12 cellular contexts compared by ENCODE assay signal in the genomic region with DNA sequence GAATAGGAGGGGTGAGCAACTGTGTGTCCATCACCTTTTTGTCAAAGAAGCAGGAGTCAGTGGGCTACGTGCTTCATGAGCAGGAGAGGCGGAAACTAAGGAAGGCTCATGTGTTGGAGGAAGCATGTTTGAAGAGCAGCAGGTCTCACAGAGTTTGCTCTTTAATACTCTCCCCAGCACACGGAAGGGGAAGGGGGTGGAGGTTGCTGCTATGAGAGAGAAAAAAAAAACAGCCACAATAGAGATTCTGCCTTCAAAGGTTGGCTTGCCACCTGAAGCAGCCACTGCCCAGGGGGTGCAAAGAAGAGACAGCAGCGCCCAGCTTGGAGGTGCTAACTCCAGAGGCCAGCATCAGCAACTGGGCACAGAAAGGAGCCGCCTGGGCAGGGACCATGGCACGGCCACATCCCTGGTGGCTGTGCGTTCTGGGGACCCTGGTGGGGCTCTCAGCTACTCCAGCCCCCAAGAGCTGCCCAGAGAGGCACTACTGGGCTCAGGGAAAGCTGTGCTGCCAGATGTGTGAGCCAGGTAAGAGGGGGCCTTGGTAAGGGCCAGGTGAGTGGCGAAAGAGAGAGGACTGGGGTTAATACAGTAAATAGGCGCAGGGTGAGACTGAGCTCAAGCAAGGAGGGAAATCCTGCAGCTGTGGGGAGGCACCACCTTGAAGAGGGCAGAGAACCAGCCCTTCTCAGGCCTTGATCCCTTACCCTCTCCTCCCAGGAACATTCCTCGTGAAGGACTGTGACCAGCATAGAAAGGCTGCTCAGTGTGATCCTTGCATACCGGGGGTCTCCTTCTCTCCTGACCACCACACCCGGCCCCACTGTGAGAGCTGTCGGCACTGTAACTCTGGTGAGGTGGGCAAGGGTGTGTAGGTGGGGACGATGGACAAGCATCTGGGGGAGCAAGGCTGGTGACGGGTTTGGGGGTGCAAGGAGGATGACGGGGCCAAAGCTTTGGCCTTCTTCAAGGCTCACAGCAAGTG. TPM values are rescaled to one million over a fixed set of nuclear protein-coding genes. Genes with fewer than 3 reads are reported as not detected.
DNase-seq lines count a peak whose midpoint lies in the region; ATAC-seq and TF ChIP-seq lines count a peak whose summit lies in the region.
"Had no signal": no experiment of that assay in that cellular context is flagged by ENCODE, and none has a peak within 500 bp of the region (broad histone marks: within the 10 kb centered on the region; RNA-seq: fewer than 3 reads in every experiment).

A gene (plus strand): TSS at position 252 of the 985 bp plus-strand sequence. CDS start 141 bp downstream, at position 393.

- H3K4me1 Mint-ChIP-seq in H9, result peaks cover 13 to 25% of the 10 kb centered on the region in 2 experiments
- peaks cover 73% of the 10 kb centered on the region for H3K4me1 Mint-ChIP-seq in activated T-helper 1 cell treated with anti-CD3 and anti-CD28 coated beads, Interleukin-12 subunit alpha, Interleukin-12 subunit beta, Interleukin-2, Interleukin-4 antibody, amounts not matched to agents 30 ng/mL and 10 ng/mL and 1 ng/mL, durations not matched to agents 14 hours and 24 hours and 36 hours (ENCODE audit: low read depth)

- no peak within 1 kb of the TSS for H2BK5ac ChIP-seq in H9 (ENCODE audit: insufficient read length, low read length)
- no peak within 1 kb of the TSS for H2BK5ac ChIP-seq in neuronal stem cell (ENCODE audit: low read length)

- H3T11ph ChIP-seq in H9 (ENCODE audit: low read length), result no peak within 1 kb of the TSS

- H3K36me3 Mint-ChIP-seq in H9 (ENCODE audit: insufficient read depth in 1 of 3, low read depth in 3 of 3), result peaks cover 0 to 2% (median 0%) of the 10 kb centered on the region in 3 experiments; a peak in 4 of 7 replicates
- H3K36me3 Mint-ChIP-seq in activated T-helper 1 cell treated with anti-CD3 and anti-CD28 coated beads, Interleukin-12 subunit alpha, Interleukin-12 subunit beta, Interleukin-2, Interleukin-4 antibody, amounts not matched to agents 30 ng/mL and 10 ng/mL and 1 ng/mL, durations not matched to agents 14 hours and 24 hours and 36 hours (ENCODE audit: low read depth), result peaks cover 26% of the 10 kb centered on the region

- no peak within 1 kb of the TSS for H2BK12ac ChIP-seq in H9 (ENCODE audit: insufficient read length, low read depth, low read length)
- H2BK12ac ChIP-seq in neuronal stem cell (ENCODE audit: low read length), result no peak within 1 kb of the TSS

- H4K91ac ChIP-seq in H9 (ENCODE audit: insufficient read length, low read depth, low read length) (no peak within 1 kb of the TSS), neuronal stem cell (ENCODE audit: low read depth, low read length, poor library complexity) (no peak within 1 kb of the TSS)

- peak within 1 kb of the TSS in 2 of 3 experiments; percentile 26 to 68; a peak in 3 of 7 replicates for H3K27ac Mint-ChIP-seq in H9
- peak within 1 kb of the TSS; percentile 97 for H3K27ac Mint-ChIP-seq in activated T-helper 1 cell treated with anti-CD3 and anti-CD28 coated beads, Interleukin-12 subunit alpha, Interleukin-12 subunit beta, Interleukin-2, Interleukin-4 antibody, amounts not matched to agents 30 ng/mL and 10 ng/mL and 1 ng/mL, durations not matched to agents 14 hours and 24 hours and 36 hours

- no peaks in the 10 kb centered on the region for H4K20me1 ChIP-seq in DND-41 (ENCODE audit: insufficient read depth, low read length)
- H4K20me1 ChIP-seq in H9 (ENCODE audit: control insufficient read depth, insufficient read depth, insufficient read length), result no peaks in the 10 kb centered on the region

- H3K4me2 ChIP-seq in DND-41 (ENCODE audit: insufficient read depth, low read length) (no peak within 1 kb of the TSS), H9 (ENCODE audit: insufficient read depth, insufficient read length, low read length) (no peak within 1 kb of the TSS), neuronal stem cell (ENCODE audit: insufficient read depth, low read length, poor library complexity, severe bottlenecking) (no peak within 1 kb of the TSS)

- H3K4me3 ChIP-seq in DND-41 (ENCODE audit: low read depth in 1 of 2, low read length in 2 of 2) (no peak within 1 kb of the TSS), neuronal stem cell (ENCODE audit: low read length in 2 of 2) (no peak within 1 kb of the TSS), prostate gland (no peak within 1 kb of the TSS)
- H3K4me3 ChIP-seq: SJSA1 had no signal

- ATAC-seq in DND-41 (ENCODE audit: insufficient read depth, low read depth), result peak; percentile 42
- no peak for ATAC-seq in GM21786 (IDR thresholded peaks at IDR 0.05; ENCODE audit: unreplicated experiment)

- H3K79me2 ChIP-seq in DND-41 (ENCODE audit: insufficient read depth, low read length) (no peaks in the 10 kb centered on the region), H9 (ENCODE audit: insufficient read depth, low read length) (no peaks in the 10 kb centered on the region)

- WGBS in H9 (ENCODE audit: extremely low coverage, insufficient read length, low lambda C conversion rate), result no CpG with 5 or more reads among the region's 16 CpGs
- WGBS in neuronal stem cell (ENCODE audit: extremely low coverage in 2 of 2, insufficient read length in 2 of 2, insufficient replicate concordance in 1 of 2), 2 donors, result no CpG with 5 or more reads among the region's 16 CpGs
- 87% methylated on average over 14 of the region's 16 CpGs for WGBS in prostate gland

- no peaks in the 10 kb centered on the region for H3K9me3 Mint-ChIP-seq in H9
- no peaks in the 10 kb centered on the region for H3K9me3 Mint-ChIP-seq in activated T-helper 1 cell treated with anti-CD3 and anti-CD28 coated beads, Interleukin-12 subunit alpha, Interleukin-12 subunit beta, Interleukin-2, Interleukin-4 antibody, amounts not matched to agents 30 ng/mL and 10 ng/mL and 1 ng/mL, durations not matched to agents 14 hours and 24 hours and 36 hours

- H3K14ac ChIP-seq in H9 (ENCODE audit: insufficient read depth, low read length) (no peak within 1 kb of the TSS; the same call in 1 of the 2 replicates), neuronal stem cell (ENCODE audit: low read length) (no peak within 1 kb of the TSS)

- H3K23ac ChIP-seq in H9 (ENCODE audit: insufficient read length, low read depth, low read length) (no peak within 1 kb of the TSS), neuronal stem cell (ENCODE audit: low read depth, low read length, poor library complexity) (no peak within 1 kb of the TSS)

- H3K9ac ChIP-seq in DND-41 (ENCODE audit: low read depth, low read length) (0 out of 2 replicates have a peak within 1 kb of the TSS, but pooled peaks have one; percentile 21), H9 (ENCODE audit: extremely low read depth, insufficient read length, low read length) (no peak within 1 kb of the TSS), neuronal stem cell (ENCODE audit: low read depth, low read length, poor library complexity) (no peak within 1 kb of the TSS)

- H3K27ac ChIP-seq in DND-41 (ENCODE audit: low read length) (peak within 1 kb of the TSS; percentile 47), H9 (ENCODE audit: insufficient read length, low read depth, low read length) (no peak within 1 kb of the TSS), neuronal stem cell (replicated peaks; ENCODE audit: low read length) (no peak within 1 kb of the TSS), prostate gland (no peak within 1 kb of the TSS)
- H3K27ac ChIP-seq: SJSA1 had no signal

- no peak within 1 kb of the TSS for H4K5ac ChIP-seq in H9 (ENCODE audit: insufficient read length, low read depth, low read length)

- H3K4me1 ChIP-seq in DND-41 (ENCODE audit: insufficient read depth, low read length) (peaks cover 16% of the 10 kb centered on the region), H9 (ENCODE audit: insufficient read depth, low read length) (no peaks in the 10 kb centered on the region; the same call in 1 of the 2 replicates), neuronal stem cell (ENCODE audit: control insufficient read depth in 2 of 2, insufficient read depth in 1 of 2, low read depth in 1 of 2, low read length in 2 of 2) (peaks cover 2% of the 10 kb centered on the region in 2 donors), prostate gland (replicated peaks) (no peaks in the 10 kb centered on the region)

- H3K56ac ChIP-seq in H9 (ENCODE audit: insufficient read length, low read depth, low read length), result no peak within 1 kb of the TSS

- no peak within 1 kb of the TSS for H2AFZ ChIP-seq in DND-41 (ENCODE audit: low read depth, low read length)
- no peak within 1 kb of the TSS for H2AFZ ChIP-seq in H9 (ENCODE audit: low read length)
- no peak within 1 kb of the TSS for H2AFZ ChIP-seq in neuronal stem cell (ENCODE audit: low read length)

- TF ChIP-seq CTCF in DND-41 (IDR thresholded peaks at IDR 0.05; ENCODE audit: borderline replicate concordance, extremely low read depth, low read length, poor library complexity, severe bottlenecking) (no peak), H9 (conservative IDR thresholded peaks at IDR 0.05) (no peak), prostate gland (IDR thresholded peaks at IDR 0.05) (no peak)

- H3K27me3 ChIP-seq in DND-41 (ENCODE audit: insufficient read depth, low read length, poor library complexity) (no peaks in the 10 kb centered on the region), H9 (ENCODE audit: insufficient read depth, low read length) (no peaks in the 10 kb centered on the region; the same call in 1 of the 2 replicates), neuronal stem cell (ENCODE audit: control insufficient read depth in 3 of 3, insufficient read depth in 3 of 3, low read depth in 1 of 3, low read length in 3 of 3) (no peaks in the 10 kb centered on the region), prostate gland (replicated peaks; ENCODE audit: insufficient read depth) (no peaks in the 10 kb centered on the region)
- H3K27me3 ChIP-seq: SJSA1 had no signal

- H3K4me3 Mint-ChIP-seq in H9, result no peak within 1 kb of the TSS
- H3K4me3 Mint-ChIP-seq in activated T-helper 1 cell treated with anti-CD3 and anti-CD28 coated beads, Interleukin-12 subunit alpha, Interleukin-12 subunit beta, Interleukin-2, Interleukin-4 antibody, amounts not matched to agents 30 ng/mL and 10 ng/mL and 1 ng/mL, durations not matched to agents 14 hours and 24 hours and 36 hours, result peak within 1 kb of the TSS; percentile 93

- no peaks in the 10 kb centered on the region for H3K79me1 ChIP-seq in H9 (ENCODE audit: insufficient read depth, low read depth, low read length, poor library complexity, severe bottlenecking)
- peaks cover under 1% of the 10 kb centered on the region for H3K79me1 ChIP-seq in neuronal stem cell (ENCODE audit: low read depth, low read length)

- intact Hi-C loops in activated T-helper 1 cell treated with anti-CD3 and anti-CD28 coated beads, Interleukin-12 subunit alpha, Interleukin-12 subunit beta, Interleukin-2, Interleukin-4 antibody, amounts not matched to agents 30 ng/mL and 10 ng/mL and 1 ng/mL, durations not matched to agents 14 hours and 24 hours and 36 hours (cut with micrococcal nuclease), result loop anchor here (5.0 kb wide), 1 partner anchor 1637 kb away; a partner anchor contains a TSS
- intact Hi-C loops in prostate gland (cut with DNase I), result no loop called here

- no peak within 1 kb of the TSS for H2BK15ac ChIP-seq in H9 (ENCODE audit: low read depth, low read length)
- no peak within 1 kb of the TSS for H2BK15ac ChIP-seq in neuronal stem cell (ENCODE audit: low read length)

- H2AK5ac ChIP-seq in H9 (ENCODE audit: insufficient read length, low read length) (no peak within 1 kb of the TSS), neuronal stem cell (ENCODE audit: low read depth, low read length) (no peak within 1 kb of the TSS)

- no peak for DNase-seq in DND-41
- no peak for DNase-seq in H9
- no peak for DNase-seq in activated T-helper 1 cell treated with anti-CD3 and anti-CD28 coated beads, Interleukin-12 subunit alpha, Interleukin-12 subunit beta, Interleukin-2, Interleukin-4 antibody, amounts not matched to agents 30 ng/mL and 10 ng/mL and 1 ng/mL, durations not matched to agents 14 hours and 24 hours and 36 hours (ENCODE audit: low spot score)
- no peak for DNase-seq in neuronal stem cell (ENCODE audit: low spot score)
- DNase-seq in medulla oblongata (ENCODE audit: extremely low spot score), result no peak
- DNase-seq in NCI-H524 treated with DMSO at 0.1 percent for 48 hours (lab: John Stamatoyannopoulos, UW), result no peak
- DNase-seq in prostate gland (ENCODE audit: low spot score), result no peak
- DNase-seq: NCI-H226 had no signal

- no peak for TF ChIP-seq POLR2A in prostate gland (IDR thresholded peaks at IDR 0.05)

- H4K8ac ChIP-seq in H9 (replicated peaks; ENCODE audit: insufficient read length, low read depth, low read length), result no peak within 1 kb of the TSS
- no peak within 1 kb of the TSS for H4K8ac ChIP-seq in neuronal stem cell (ENCODE audit: low read depth, low read length)

- H3K9me3 ChIP-seq in DND-41 (ENCODE audit: insufficient read depth, low read length, severe bottlenecking) (no peaks in the 10 kb centered on the region), H9 (ENCODE audit: control insufficient read depth, low read depth, low read length) (no peaks in the 10 kb centered on the region), neuronal stem cell (replicated peaks in 1 of 2; ENCODE audit: control insufficient read depth in 2 of 2, insufficient read depth in 1 of 2, low read depth in 1 of 2, low read length in 2 of 2) (no peaks in the 10 kb centered on the region), prostate gland (no peaks in the 10 kb centered on the region)
- H3K9me3 ChIP-seq: SJSA1 had no signal

- H3K18ac ChIP-seq in H9 (ENCODE audit: insufficient read length, low read depth, low read length), result no peak within 1 kb of the TSS
- H3K18ac ChIP-seq in neuronal stem cell (ENCODE audit: low read length), result peak within 1 kb of the TSS; percentile 42

- no peaks in the 10 kb centered on the region for H3K27me3 Mint-ChIP-seq in H9 (ENCODE audit: low read depth)
- no peaks in the 10 kb centered on the region for H3K27me3 Mint-ChIP-seq in activated T-helper 1 cell treated with anti-CD3 and anti-CD28 coated beads, Interleukin-12 subunit alpha, Interleukin-12 subunit beta, Interleukin-2, Interleukin-4 antibody, amounts not matched to agents 30 ng/mL and 10 ng/mL and 1 ng/mL, durations not matched to agents 14 hours and 24 hours and 36 hours (ENCODE audit: insufficient read depth)

- no peak within 1 kb of the TSS for H2BK20ac ChIP-seq in H9 (ENCODE audit: low read depth, low read length, poor library complexity, severe bottlenecking)

- H3K23me2 ChIP-seq in H9 (ENCODE audit: insufficient read length, low read depth, low read length, poor library complexity, severe bottlenecking), result no peaks in the 10 kb centered on the region

- H3K36me3 ChIP-seq in DND-41 (ENCODE audit: insufficient read depth, low read length) (no peaks in the 10 kb centered on the region), neuronal stem cell (replicated peaks in 1 of 2; ENCODE audit: control insufficient read depth in 2 of 2, insufficient read depth in 2 of 2, low read length in 2 of 2) (no peaks in the 10 kb centered on the region), prostate gland (no peaks in the 10 kb centered on the region)
- H3K36me3 ChIP-seq: SJSA1 had no signal

- H3K4ac ChIP-seq in H9 (ENCODE audit: low read depth, low read length) (no peak within 1 kb of the TSS), neuronal stem cell (ENCODE audit: low read length) (no peak within 1 kb of the TSS)

- H2BK120ac ChIP-seq in H9 (ENCODE audit: low read depth, low read length, poor library complexity, severe bottlenecking) (no peak within 1 kb of the TSS), neuronal stem cell (ENCODE audit: low read depth, low read length) (no peak within 1 kb of the TSS)

RNA-seq across cellular contexts. Expression of the gene that starts here (rescaled TPM):
- total RNA-seq in H9 (2021) (0.29 and 0.37 TPM in 2 replicates), prostate gland (1 to 10 TPM; 1.5 to 2.5 TPM)
- total RNA-seq in activated T-helper 1 cell treated with anti-CD3 and anti-CD28 coated beads, Interleukin-12 subunit alpha, Interleukin-12 subunit beta, Interleukin-2, Interleukin-4 antibody, amounts not matched to agents 30 ng/mL and 10 ng/mL and 1 ng/mL, durations not matched to agents 14 hours and 24 hours and 36 hours, result 82.1 and 82.3 TPM in 2 replicates
- polyA plus RNA-seq in neuronal stem cell (2013, experiment 1 of 2), result 0.14 TPM
- 0.11 TPM for polyA plus RNA-seq in neuronal stem cell (2013, experiment 2 of 2)
- total RNA-seq: chondrocyte, pulmonary artery endothelial cell, SJSA1 had no signal

Comparison
In these comparisons a context has a peak if more than half of its experiments do, and no peak if none do; other contexts are left out.
1. RNA of the gene that starts here (total RNA-seq): 82.1 to 82.3 TPM in activated T-helper 1 cell treated with anti-CD3 and anti-CD28 coated beads, Interleukin-12 subunit alpha, Interleukin-12 subunit beta, Interleukin-2, Interleukin-4 antibody, amounts not matched to agents 30 ng/mL and 10 ng/mL and 1 ng/mL, durations not matched to agents 14 hours and 24 hours and 36 hours; 1.5 to 2.5 TPM in prostate gland and 0.29 to 0.37 TPM in H9; every median in the first group is over 10 times any median in the second.